In genomic region chrX:21775128-21775527, GRCh38 we compare ENCODE assay signal across 3 cellular contexts. TPM values are rescaled to one million over a fixed set of nuclear protein-coding genes. Genes with fewer than 3 reads are reported as not detected.
"Had no signal": no experiment of that assay in that cellular context is flagged by ENCODE, and none has a peak within 500 bp of the region (broad histone marks: within the 10 kb centered on the region; RNA-seq: fewer than 3 reads in every experiment).

No MANE protein-coding gene starts in this region.

RNA-seq across cellular contexts. Expression of gene SMPX, which starts 17.2 kb away (rescaled TPM):
- total RNA-seq: LHCN-M2, MCF 10A, NCI-H460 had no signal
